Comparison of ENCODE assay signal across 2 cellular contexts in genomic region chr4:3517731-3518510, GRCh38.
A peak's percentile ranks its signal among the peaks of the same experiment; 100 is the strongest.
TF ChIP-seq lines count a peak whose summit lies in the region.

No MANE protein-coding gene starts in this region.

TF ChIP-seq in K562, 482 proteins besides CTCF, POLR2A, EP300 and RAD21:
- TF ChIP-seq ZBTB34 (CRISPR knock-in tag; IDR thresholded peaks at IDR 0.05) (no peak), PBX2 (CRISPR knock-in tag; IDR thresholded peaks at IDR 0.05; ENCODE audit: low read depth) (no peak), PBX2 (tag; conservative IDR thresholded peaks at IDR 0.05; ENCODE audit: low read depth) (no peak), RBFOX2 (IDR thresholded peaks at IDR 0.05; ENCODE audit: low read depth, low read length) (0 out of 2 replicates have a peak, but pooled peaks have one; percentile 20), TOE1 (IDR thresholded peaks at IDR 0.05; ENCODE audit: borderline replicate concordance) (no peak), TOE1 (CRISPR knock-in tag; IDR thresholded peaks at IDR 0.05; ENCODE audit: borderline replicate concordance, low read depth) (no peak), RBM25 (IDR thresholded peaks at IDR 0.05; ENCODE audit: low read depth, low read length, severe bottlenecking) (no peak)

TF ChIP-seq in HepG2, 621 proteins besides CTCF, POLR2A, EP300 and RAD21:
- peak; percentile 42; the same call in 1 of the 2 replicates for TF ChIP-seq RBFOX2 (IDR thresholded peaks at IDR 0.05; ENCODE audit: low read depth, low read length)
- TF ChIP-seq ZNF644 (CRISPR knock-in tag; IDR thresholded peaks at IDR 0.05; ENCODE audit: low read depth) = no peak
- TF ChIP-seq CEBPB (IDR thresholded peaks at IDR 0.05; ENCODE audit: borderline replicate concordance, low read depth, low read length) = no peak
